ENCODE assay signal across 8 cellular contexts in the genomic region with DNA sequence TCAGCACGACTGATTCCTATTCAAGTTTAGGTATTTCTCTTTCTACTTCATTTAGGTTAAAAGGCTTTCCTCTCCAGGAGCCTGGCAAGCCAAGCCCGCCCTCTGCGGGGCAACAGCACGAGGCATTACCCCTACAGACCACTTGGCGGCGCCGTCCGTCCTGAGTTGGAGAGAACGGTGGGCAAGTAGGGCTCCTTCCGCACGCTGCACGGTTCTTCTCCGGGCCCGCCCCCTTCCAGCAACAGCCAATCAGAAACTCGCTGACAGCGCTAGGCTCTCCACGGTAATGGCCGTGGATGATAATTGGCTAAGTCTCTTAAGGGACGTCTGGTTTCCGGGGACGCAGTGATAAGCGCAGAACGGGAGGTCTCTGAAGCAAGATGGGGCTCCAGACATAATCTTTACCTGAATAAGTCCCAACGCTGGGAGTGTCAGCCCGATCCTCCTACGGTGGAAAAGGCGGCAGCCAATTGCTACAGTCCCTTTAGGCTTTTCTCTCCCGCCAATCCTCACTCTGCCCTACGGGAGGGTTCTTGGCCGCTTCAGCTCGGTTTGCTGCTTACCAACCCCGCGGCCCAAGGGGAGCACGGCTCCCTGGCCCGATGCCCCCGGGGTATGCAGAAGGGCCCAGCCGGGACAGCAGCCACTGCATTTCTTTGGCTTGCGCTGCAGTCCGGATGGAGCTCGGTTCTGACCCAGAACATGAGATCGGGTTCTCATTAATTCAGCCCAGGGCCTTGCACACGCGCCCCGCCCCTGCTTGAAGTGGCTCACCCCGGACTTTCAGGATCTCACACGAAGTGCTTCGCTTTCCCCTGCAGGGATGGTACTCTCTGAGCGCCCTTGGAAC.
DNase-seq lines count a peak whose midpoint lies in the region; ATAC-seq, FAIRE-seq and TF ChIP-seq lines count a peak whose summit lies in the region.

No MANE protein-coding gene starts in this region.

- no peaks in the 10 kb centered on the region for H4K20me1 ChIP-seq in keratinocyte (ENCODE audit: control insufficient read depth, extremely low read depth, insufficient read depth, low read length)

- peak overlapping the region; percentile 98 for H2AFZ ChIP-seq in keratinocyte (ENCODE audit: control insufficient read depth, low read length)

- no peaks in the 10 kb centered on the region for H3K27me3 ChIP-seq in keratinocyte (ENCODE audit: control insufficient read depth, extremely low read depth, insufficient read depth, low read length)

- H3K9me1 ChIP-seq in keratinocyte (ENCODE audit: control insufficient read depth, extremely low read depth, insufficient read depth, low read length): no peaks in the 10 kb centered on the region

- DNase-seq in AG08395 (ENCODE audit: low spot score) (peak; percentile 98), NCI-H226 (peak; percentile 95), cerebellum (ENCODE audit: low spot score) (peak; percentile 93), keratinocyte (ENCODE audit: low read depth, low spot score) (peak; percentile 62)
- DNase-seq in stimulated activated CD4-positive, alpha-beta T cell treated with anti-CD3 and anti-CD28 coated beads, Interleukin-15, amount 100 ng/mL, for 1 hour (ENCODE audit: low read depth in 1 of 2, low spot score in 1 of 2): peak; percentile 90 to 96

- H3K4me3 ChIP-seq in keratinocyte (ENCODE audit: control insufficient read depth in 2 of 3, extremely low read depth in 1 of 3, insufficient read depth in 2 of 3, low read depth in 1 of 3, low read length in 3 of 3): peak overlapping the region; percentile 60 to 84 (median 83)

- peak; percentile 91 for FAIRE-seq in keratinocyte (lab: Jason Lieb, UNC)

- peak overlapping the region; percentile 89 for H3K4me2 ChIP-seq in keratinocyte (ENCODE audit: control insufficient read depth, extremely low read depth, insufficient read depth, low read depth, low read length)

- dilution Hi-C loops in keratinocyte (cut with MboI; ENCODE audit: extremely low pct_ligation_motif_present, low sequenced_read_pairs): no loop called here

- peaks cover 6% of the 10 kb centered on the region for H3K4me1 ChIP-seq in keratinocyte (ENCODE audit: control insufficient read depth, extremely low read depth, insufficient read depth, low read length)

- TF ChIP-seq CTCF in keratinocyte (optimal IDR thresholded peaks at IDR 0.05 in 1 of 3, IDR thresholded peaks at IDR 0.05 in 1 of 3, conservative IDR thresholded peaks at IDR 0.05 in 1 of 3; ENCODE audit: extremely low read depth in 1 of 3, insufficient read depth in 2 of 3, low read length in 3 of 3): peak; percentile 98 to 99 (median 98)

- no peaks in the 10 kb centered on the region for H3K79me2 ChIP-seq in keratinocyte (ENCODE audit: control insufficient read depth, insufficient read depth, low read length)

- peak overlapping the region; percentile 68 for H3K9ac ChIP-seq in keratinocyte (ENCODE audit: control insufficient read depth, extremely low read depth, insufficient read depth, low read length)

- no peaks in the 10 kb centered on the region for H3K9me3 ChIP-seq in keratinocyte (ENCODE audit: control insufficient read depth, low read depth, low read length)

- peak overlapping the region; percentile 48 for H3K27ac ChIP-seq in keratinocyte (ENCODE audit: control insufficient read depth, insufficient read depth, low read length)

- peak; percentile 100 for ATAC-seq in GM18909 (IDR thresholded peaks at IDR 0.05; ENCODE audit: poor library complexity, unreplicated experiment)
- ATAC-seq in HG03175 (IDR thresholded peaks at IDR 0.05; ENCODE audit: unreplicated experiment): peak; percentile 100
- ATAC-seq in activated CD4-positive, CD25-positive, alpha-beta regulatory T cell treated with anti-CD3 and anti-CD28 coated beads, Interleukin-2, amount 50 U/mL, for 24 hours: peak; percentile 100

- H3K36me3 ChIP-seq in keratinocyte (ENCODE audit: control insufficient read depth in 2 of 2, extremely low read depth in 1 of 2, insufficient read depth in 2 of 2, low read length in 2 of 2): no peaks in the 10 kb centered on the region

Comparison
In these comparisons a context has a peak if more than half of its experiments do, and no peak if none do; other contexts are left out.
1. Peak in every context shown above with its lines: DNase-seq, ATAC-seq, H3K4me3 ChIP-seq and H3K27ac ChIP-seq.